20 cellular contexts compared by ENCODE assay signal in the genomic region with DNA sequence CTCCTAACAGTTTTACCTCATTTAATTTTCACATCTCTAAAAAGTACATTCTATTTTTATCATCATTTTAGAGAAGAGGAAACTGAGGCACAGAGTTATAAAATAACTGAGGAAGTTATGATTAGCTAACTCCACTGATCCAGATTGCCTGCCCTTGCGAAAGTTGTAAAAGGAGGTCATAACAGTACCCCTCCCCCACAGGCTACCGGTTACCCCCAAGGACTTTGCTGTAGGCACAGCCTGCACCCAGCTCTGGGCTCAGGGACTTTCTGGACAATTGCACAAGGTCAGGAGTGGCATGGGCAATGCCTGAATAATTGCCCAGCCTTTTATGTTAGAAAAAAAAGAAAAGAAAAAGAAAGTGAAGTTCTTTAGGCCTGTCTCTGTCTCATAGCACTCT.
"Had no signal": no experiment of that assay in that cellular context is flagged by ENCODE, and none has a peak within 500 bp of the region (broad histone marks: within the 10 kb centered on the region; RNA-seq: fewer than 3 reads in every experiment).

No MANE protein-coding gene starts in this region.

- H3K36me3 ChIP-seq: heart right ventricle, neutrophil, spleen, tibial nerve had no signal

- DNase-seq: effector memory CD4-positive, alpha-beta T cell; heart right ventricle; hypothalamus; mammary epithelial cell; naive thymus-derived CD8-positive, alpha-beta T cell; posterior cingulate gyrus; spleen; stimulated activated CD4-positive, alpha-beta T cell treated with anti-CD3 and anti-CD28 coated beads, Interleukin-15, amount 100 ng/mL, for 24 hours; stimulated activated CD4-positive, alpha-beta T cell treated with anti-CD3 and anti-CD28 coated beads, Interleukin-1b, Interleukin-23, amount 100 ng/mL, for 48 hours; stimulated activated CD4-positive, alpha-beta T cell treated with anti-CD3 and anti-CD28 coated beads, Interleukin-4, amount 100 ng/mL, for 24 hours; testis had no signal

- H3K4me1 ChIP-seq: heart right ventricle, testis, tibial nerve had no signal

- H3K9me3 ChIP-seq: heart right ventricle, neutrophil, spleen, testis, tibial nerve had no signal

- H3K4me3 ChIP-seq: heart right ventricle, spleen, testis, tibial nerve had no signal

- H3K27me3 ChIP-seq: neutrophil, testis, tibial nerve had no signal

- FAIRE-seq: endometrium, frontal cortex, islet of Langerhans had no signal

- ATAC-seq: esophagus mucosa; heart right ventricle; left lobe of liver; naive thymus-derived CD8-positive, alpha-beta T cell; sciatic nerve; stimulated activated memory B cell treated with anti-CD40 and anti-IgM and Interleukin-4, amounts not matched to agents 10 μg/mL and 1 μg/mL and 100 μg/mL, for 72 hours had no signal

- H3K27ac ChIP-seq: heart right ventricle, neutrophil, testis, tibial nerve had no signal
